14 cellular contexts compared by ENCODE assay signal in the genomic region with DNA sequence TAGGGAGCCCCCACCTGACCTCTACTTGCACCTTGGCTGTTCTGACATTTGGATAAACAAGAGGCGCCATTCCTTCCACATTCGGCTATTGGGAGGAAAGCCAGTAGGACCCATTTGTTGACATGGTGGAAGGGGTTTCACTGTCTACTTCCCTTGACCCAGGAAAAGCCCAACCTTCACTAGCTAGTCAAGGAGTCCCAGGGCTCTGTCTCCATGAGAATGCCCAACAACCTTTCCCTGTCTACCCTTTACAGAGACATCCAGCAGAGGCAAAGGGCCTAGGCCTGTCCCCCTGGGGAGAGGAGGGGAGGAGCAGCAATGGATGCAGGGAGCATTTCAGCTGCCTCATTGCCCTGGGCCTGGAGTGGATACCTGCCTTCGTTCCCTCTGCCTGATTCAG.
DNase-seq lines count a peak whose midpoint lies in the region; ATAC-seq and TF ChIP-seq lines count a peak whose summit lies in the region.
"Had no signal": no experiment of that assay in that cellular context is flagged by ENCODE, and none has a peak within 500 bp of the region (broad histone marks: within the 10 kb centered on the region; RNA-seq: fewer than 3 reads in every experiment).

No MANE protein-coding gene starts in this region.

- TF ChIP-seq POLR2A in tibial nerve (IDR thresholded peaks at IDR 0.05): no peak

- H3K36me3 ChIP-seq in BLaER1: peaks cover 93% of the 10 kb centered on the region
- peaks cover 0 to 80% of the 10 kb centered on the region in 2 experiments; a peak in 1 of 3 replicates for H3K36me3 ChIP-seq in HEK293 (ENCODE audit: control insufficient read depth in 2 of 2, insufficient read depth in 1 of 2, low read length in 2 of 2)
- peaks cover 25 to 80% of the 10 kb centered on the region in 2 experiments for H3K36me3 ChIP-seq in mesenchymal stem cell (ENCODE audit: control insufficient read depth in 1 of 2, insufficient read depth in 2 of 2, low read depth in 1 of 2, low read length in 2 of 2)
- peaks cover 0 to 67% (median 26%) of the 10 kb centered on the region in 3 donors for H3K36me3 ChIP-seq in tibial nerve

- H3K4me2 ChIP-seq in BLaER1: no peak overlapping the region
- no peak overlapping the region for H3K4me2 ChIP-seq in mesenchymal stem cell (ENCODE audit: low read length, poor library complexity, severe bottlenecking)

- POLR2A ChIA-PET in HEK293 (lab: Yijun Ruan, JAX): no interaction called here

- ATAC-seq in HG03354 (IDR thresholded peaks at IDR 0.05; ENCODE audit: poor library complexity, severe bottlenecking, unreplicated experiment): no peak
- ATAC-seq: GM12878 had no signal

- no peak overlapping the region for H3K4me3 ChIP-seq in BLaER1
- no peak overlapping the region for H3K4me3 ChIP-seq in HEK293 (ENCODE audit: low read depth, low read length)
- no peak overlapping the region for H3K4me3 ChIP-seq in mesenchymal stem cell (ENCODE audit: insufficient read depth in 1 of 2, low read depth in 1 of 2, low read length in 2 of 2)
- no peak overlapping the region for H3K4me3 ChIP-seq in tibial nerve
- H3K4me3 ChIP-seq: GM12878 had no signal

- H3K27me3 ChIP-seq in BLaER1 (no peaks in the 10 kb centered on the region), mesenchymal stem cell (ENCODE audit: control insufficient read depth in 1 of 2, insufficient read depth in 1 of 2, low read length in 2 of 2) (no peaks in the 10 kb centered on the region), tibial nerve (no peaks in the 10 kb centered on the region)

- H3K27ac ChIP-seq in BLaER1 (peak overlapping the region; percentile 49; the same call in 1 of the 2 replicates), HEK293 (ENCODE audit: extremely low read depth, low read depth, low read length) (no peak overlapping the region), mesenchymal stem cell (ENCODE audit: low read length, poor library complexity, severe bottlenecking) (no peak overlapping the region), tibial nerve (peak overlapping the region in 3 of 4 donors; percentile 21 to 64 (median 45))

- peak overlapping the region in 1 of 2 experiments; percentile 14 for H3K14ac ChIP-seq in mesenchymal stem cell (ENCODE audit: low read length in 2 of 2)

- no peak overlapping the region for H2BK15ac ChIP-seq in mesenchymal stem cell (ENCODE audit: low read depth, poor library complexity, severe bottlenecking)

- H3K4me1 ChIP-seq in BLaER1 (peaks cover 34% of the 10 kb centered on the region), HEK293 (ENCODE audit: control insufficient read depth, insufficient read depth, low read length) (no peaks in the 10 kb centered on the region), mesenchymal stem cell (ENCODE audit: control insufficient read depth, insufficient read depth, low read depth, low read length) (peaks cover 2% of the 10 kb centered on the region), tibial nerve (peaks cover 0 to 75% (median 10%) of the 10 kb centered on the region in 4 donors)

- no peak for TF ChIP-seq EP300 in tibial nerve (IDR thresholded peaks at IDR 0.05)

- no peak overlapping the region for H2BK12ac ChIP-seq in mesenchymal stem cell (ENCODE audit: low read length in 2 of 2)

- no peak overlapping the region for H4K91ac ChIP-seq in mesenchymal stem cell (ENCODE audit: low read length)

- no peaks in the 10 kb centered on the region for H3K79me1 ChIP-seq in mesenchymal stem cell (replicated peaks; ENCODE audit: low read length, poor library complexity, severe bottlenecking)

- CTCF ChIA-PET in HEK293 (lab: Yijun Ruan, JAX): interaction anchor here (1.4 kb wide), 1 partner anchor 56 kb away, joined by 4 read pairs; no protein-coding TSS in a partner anchor

- no peak overlapping the region for H3K4ac ChIP-seq in mesenchymal stem cell (ENCODE audit: low read depth in 1 of 2, low read length in 2 of 2)

- peak overlapping the region; percentile 12 for H4K8ac ChIP-seq in mesenchymal stem cell (ENCODE audit: low read length)

- H2AK5ac ChIP-seq in mesenchymal stem cell (ENCODE audit: low read length, severe bottlenecking): no peak overlapping the region

- DNase-seq in mesenchymal stem cell (no peak), tibial nerve (ENCODE audit: low spot score in 2 of 2) (no peak), AG08396 (ENCODE audit: low spot score) (no peak)
- DNase-seq in activated CD8-positive, alpha-beta memory T cell treated with anti-CD3 and anti-CD28 coated beads for 24 hours: no peak
- DNase-seq: AML-193; Calu3; CD4-positive, alpha-beta memory T cell; DMS79 treated with DMSO at 0.1 percent for 48 hours; H9; KBM-7 had no signal

- H3K23ac ChIP-seq in mesenchymal stem cell (ENCODE audit: low read length in 2 of 2): no peak overlapping the region

- no peak overlapping the region for H2BK5ac ChIP-seq in mesenchymal stem cell (ENCODE audit: low read depth, low read length, poor library complexity, severe bottlenecking)

- peaks cover 97% of the 10 kb centered on the region for H4K20me1 ChIP-seq in BLaER1

- H3K9me3 ChIP-seq in BLaER1: no peaks in the 10 kb centered on the region
- H3K9me3 ChIP-seq in HEK293 (ENCODE audit: control insufficient read depth, insufficient read depth, low read depth, low read length): no peaks in the 10 kb centered on the region
- no peaks in the 10 kb centered on the region for H3K9me3 ChIP-seq in mesenchymal stem cell (ENCODE audit: control insufficient read depth, low read length)
- H3K9me3 ChIP-seq in tibial nerve: no peaks in the 10 kb centered on the region

- H2BK120ac ChIP-seq in mesenchymal stem cell (ENCODE audit: low read depth, low read length): no peak overlapping the region

- no peak for TF ChIP-seq CTCF in HEK293 (tag by site-specific recombination; IDR thresholded peaks at IDR 0.05)
- no peak for TF ChIP-seq CTCF in tibial nerve (IDR thresholded peaks at IDR 0.05)

- no peak overlapping the region for H3K9ac ChIP-seq in BLaER1
- no peak overlapping the region for H3K9ac ChIP-seq in mesenchymal stem cell (ENCODE audit: low read length)

- 93% methylated on average over 3 of the region's 3 CpGs for WGBS in mesenchymal stem cell
- WGBS in tibial nerve, 2 donors: 35 to 67% methylated on average over 3 of the region's 3 CpGs

- H2AFZ ChIP-seq in mesenchymal stem cell (ENCODE audit: low read depth, low read length): no peak overlapping the region

- no peak overlapping the region for H3K18ac ChIP-seq in mesenchymal stem cell (ENCODE audit: low read depth in 1 of 2, low read length in 2 of 2)

TF ChIP-seq in HEK293, 187 proteins besides CTCF, POLR2A, EP300 and RAD21:
- TF ChIP-seq ZNF449 (tag by site-specific recombination; IDR thresholded peaks at IDR 0.05): peak; percentile 91
- TF ChIP-seq RBAK (tag by site-specific recombination; IDR thresholded peaks at IDR 0.05): no peak
TF ChIP-seq in HEK293: peak in this region for 1.

Comparison
In these comparisons a context has a peak if more than half of its experiments do, and no peak if none do; other contexts are left out.
1. H3K27ac ChIP-seq: peak in BLaER1 (single experiment) and tibial nerve (3 of 4); none in HEK293 (single experiment) and mesenchymal stem cell (single experiment).